In the genomic region with DNA sequence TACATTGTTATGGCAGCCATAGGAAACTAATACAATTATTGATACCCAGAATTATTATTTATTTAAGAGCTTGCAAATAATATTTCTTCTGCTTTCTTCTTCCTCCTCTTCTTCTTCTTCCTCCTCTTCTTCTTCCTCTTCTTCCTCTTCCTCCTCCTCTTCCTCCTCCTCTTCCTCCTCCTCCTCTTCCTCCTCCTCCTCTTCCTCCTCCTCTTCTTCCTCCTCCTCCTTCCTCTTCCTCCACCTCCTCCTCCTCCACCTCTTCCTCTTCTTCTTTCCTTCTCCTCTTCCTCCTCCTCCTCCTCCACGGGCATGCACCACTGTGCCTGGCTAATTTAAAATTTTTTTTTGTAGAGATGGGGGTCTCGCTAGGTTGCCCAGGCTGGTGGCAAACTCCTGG, we compare ENCODE assay signal across 31 cellular contexts.
"Had no signal": no experiment of that assay in that cellular context is flagged by ENCODE, and none has a peak within 500 bp of the region (broad histone marks: within the 10 kb centered on the region; RNA-seq: fewer than 3 reads in every experiment).

No MANE protein-coding gene starts in this region.

- H3K4me3 Mint-ChIP-seq: activated CD4-positive, alpha-beta memory T cell treated with anti-CD3 and anti-CD28 coated beads, Interleukin-2, amount 10 ng/mL, durations not matched to agents 7 days and 5 days; activated CD8-positive, alpha-beta memory T cell treated with anti-CD3 and anti-CD28 coated beads, Interleukin-2, amount 10 ng/mL, durations not matched to agents 7 days and 5 days; activated naive CD8-positive, alpha-beta T cell treated with anti-CD3 and anti-CD28 coated beads for 36 hours; activated T-cell treated with anti-CD3 and anti-CD28 coated beads, Interleukin-2, amount 50 U/mL, for 72 hours; activated T-helper 17 cell treated with anti-CD3 and anti-CD28 coated beads, Interleukin-2, amount 50 U/mL, for 72 hours; central memory CD8-positive, alpha-beta T cell had no signal

- H3K27me3 ChIP-seq: brain microvascular endothelial cell, SJCRH30 had no signal

- H3K27me3 Mint-ChIP-seq: activated T-helper 17 cell treated with anti-CD3 and anti-CD28 coated beads, Interleukin-2, amount 50 U/mL, for 72 hours; central memory CD8-positive, alpha-beta T cell had no signal

- ATAC-seq: activated CD8-positive, alpha-beta memory T cell treated with anti-CD3 and anti-CD28 coated beads, Interleukin-2, amount 10 ng/mL, durations not matched to agents 7 days and 5 days; activated T-cell treated with anti-CD3 and anti-CD28 coated beads, Interleukin-2, amount 50 U/mL, for 72 hours; activated T-helper 17 cell treated with anti-CD3 and anti-CD28 coated beads, Interleukin-2, amount 50 U/mL, for 72 hours had no signal

- DNase-seq: activated CD4-positive, alpha-beta memory T cell treated with anti-CD3 and anti-CD28 coated beads, Interleukin-2, amount 10 ng/mL, durations not matched to agents 7 days and 5 days; activated CD4-positive, alpha-beta T cell treated with anti-CD3 and anti-CD28 coated beads for 1 hour; activated CD4-positive, alpha-beta T cell treated with anti-CD3 and anti-CD28 coated beads for 48 hours; activated CD4-positive, CD25-positive, alpha-beta regulatory T cell; activated CD8-positive, alpha-beta memory T cell treated with anti-CD3 and anti-CD28 coated beads for 24 hours; activated CD8-positive, alpha-beta memory T cell treated with anti-CD3 and anti-CD28 coated beads, Interleukin-2, amount 10 ng/mL, durations not matched to agents 7 days and 5 days; activated CD8-positive, alpha-beta memory T cell treated with anti-CD3 and anti-CD28 coated beads, Interleukin-2, amount 50 U/mL, for 48 hours; activated effector memory CD4-positive, alpha-beta T cell treated with anti-CD3 and anti-CD28 coated beads, Interleukin-2, amount 50 U/mL, for 16 hours; activated naive CD4-positive, alpha-beta T cell; activated naive CD4-positive, alpha-beta T cell treated with anti-CD3 and anti-CD28 coated beads, Interleukin-2, amount 50 U/mL, for 16 hours; activated naive CD8-positive, alpha-beta T cell treated with anti-CD3 and anti-CD28 coated beads for 36 hours; activated T-cell treated with anti-CD3 and anti-CD28 coated beads, Interleukin-2, amount 50 U/mL, for 72 hours; amniotic stem cell; aorta; brain microvascular endothelial cell; NCI-H1105; NCI-H1417 treated with DMSO at 0.1 percent for 48 hours; NCI-H1930; NCI-H2081 treated with DMSO at 0.1 percent for 48 hours; NCI-H226; NCI-H446 treated with DMSO at 0.1 percent for 48 hours; NCI-H524 treated with DMSO at 0.1 percent for 48 hours; SHP77; SJCRH30; T1000; WERI-Rb-1 had no signal

- H3K27ac Mint-ChIP-seq: activated CD4-positive, alpha-beta memory T cell treated with anti-CD3 and anti-CD28 coated beads, Interleukin-2, amount 10 ng/mL, durations not matched to agents 7 days and 5 days; activated CD8-positive, alpha-beta memory T cell treated with anti-CD3 and anti-CD28 coated beads, Interleukin-2, amount 10 ng/mL, durations not matched to agents 7 days and 5 days; activated naive CD8-positive, alpha-beta T cell treated with anti-CD3 and anti-CD28 coated beads for 36 hours; activated T-cell treated with anti-CD3 and anti-CD28 coated beads, Interleukin-2, amount 50 U/mL, for 72 hours; activated T-helper 17 cell treated with anti-CD3 and anti-CD28 coated beads, Interleukin-2, amount 50 U/mL, for 72 hours had no signal

- H3K9me3 Mint-ChIP-seq: activated naive CD8-positive, alpha-beta T cell treated with anti-CD3 and anti-CD28 coated beads for 36 hours; activated T-cell treated with anti-CD3 and anti-CD28 coated beads, Interleukin-2, amount 50 U/mL, for 72 hours; activated T-helper 17 cell treated with anti-CD3 and anti-CD28 coated beads, Interleukin-2, amount 50 U/mL, for 72 hours; central memory CD8-positive, alpha-beta T cell had no signal

- H3K9me3 ChIP-seq: SJCRH30 had no signal

- H3K4me1 Mint-ChIP-seq: activated CD4-positive, alpha-beta memory T cell treated with anti-CD3 and anti-CD28 coated beads, Interleukin-2, amount 10 ng/mL, durations not matched to agents 7 days and 5 days; activated CD8-positive, alpha-beta memory T cell treated with anti-CD3 and anti-CD28 coated beads, Interleukin-2, amount 10 ng/mL, durations not matched to agents 7 days and 5 days; activated naive CD8-positive, alpha-beta T cell treated with anti-CD3 and anti-CD28 coated beads for 36 hours; activated T-helper 17 cell treated with anti-CD3 and anti-CD28 coated beads, Interleukin-2, amount 50 U/mL, for 72 hours; central memory CD8-positive, alpha-beta T cell had no signal

- FAIRE-seq: RCC 7860 had no signal

- H3K4me3 ChIP-seq: cardiac muscle cell, SJCRH30, SK-N-MC had no signal

- H3K27ac ChIP-seq: brain microvascular endothelial cell, cardiac muscle cell, SJCRH30, SK-N-MC, WERI-Rb-1 had no signal

- H3K36me3 ChIP-seq: brain microvascular endothelial cell, cardiac muscle cell, SJCRH30, WERI-Rb-1 had no signal

- H3K36me3 Mint-ChIP-seq: activated naive CD8-positive, alpha-beta T cell treated with anti-CD3 and anti-CD28 coated beads for 36 hours had no signal
